In genomic region chrX:24760601-24761000, GRCh38 we compare ENCODE assay signal across 18 cellular contexts.
A peak's percentile ranks its signal among the peaks of the same experiment; 100 is the strongest.
DNase-seq lines count a peak whose midpoint lies in the region; ATAC-seq, FAIRE-seq and TF ChIP-seq lines count a peak whose summit lies in the region.
"Had no signal": no experiment of that assay in that cellular context is flagged by ENCODE, and none has a peak within 500 bp of the region (broad histone marks: within the 10 kb centered on the region; RNA-seq: fewer than 3 reads in every experiment).

No MANE protein-coding gene starts in this region.

- no peaks in the 10 kb centered on the region for H3K36me3 ChIP-seq in uterus
- H3K36me3 ChIP-seq: right lobe of liver, SJSA1 had no signal

- peak; percentile 20 for DNase-seq in NCI-H2107 treated with DMSO at 0.1 percent for 48 hours (lab: John Stamatoyannopoulos, UW; ENCODE audit: unreplicated experiment)
- DNase-seq in NCI-H2107 (lab: John Stamatoyannopoulos, UW), result no peak
- DNase-seq in iris pigment epithelial cell (ENCODE audit: low read depth), result peak; percentile 63
- no peak for DNase-seq in uterus
- DNase-seq in NCI-H1105 treated with DMSO at 0.1 percent for 48 hours (lab: John Stamatoyannopoulos, UW), result no peak
- DNase-seq in frontal cortex (ENCODE audit: low spot score in 2 of 2), result no peak
- DNase-seq: DMS 273 treated with DMSO at 0.1 percent for 48 hours; endodermal cell; heart left ventricle; left cardiac atrium; MV-4-11; naive B cell; right lobe of liver; stimulated activated naive CD4-positive, alpha-beta T cell treated with Interleukin-2 at 50 U/mL for 16 hours had no signal

- TF ChIP-seq CTCF in uterus (IDR thresholded peaks at IDR 0.05), result no peak

- H3K9me3 ChIP-seq in uterus, result no peaks in the 10 kb centered on the region
- H3K9me3 ChIP-seq: heart left ventricle, right lobe of liver, SJSA1 had no signal

- intact Hi-C loops in uterus (cut with DNase I; ENCODE audit: low total_unique reads), result no loop called here

- ATAC-seq in SK-N-SH treated with all-trans-retinoic acid at 6 μM for 48 hours (peak; percentile 56), HG02642 (IDR thresholded peaks at IDR 0.05; ENCODE audit: poor library complexity, unreplicated experiment) (no peak)
- ATAC-seq: left cardiac atrium, right lobe of liver had no signal

- TF ChIP-seq POLR2A in uterus (IDR thresholded peaks at IDR 0.05), result no peak

- H3K4me3 ChIP-seq in uterus, result no peak overlapping the region
- H3K4me3 ChIP-seq: heart left ventricle, right lobe of liver, SJSA1 had no signal

- no peaks in the 10 kb centered on the region for H3K4me1 ChIP-seq in uterus
- H3K4me1 ChIP-seq: right lobe of liver, SJSA1 had no signal

- FAIRE-seq in frontal cortex (lab: Jason Lieb, UNC), result no peak

- no peak overlapping the region for H3K27ac ChIP-seq in uterus
- H3K27ac ChIP-seq: 22Rv1, heart left ventricle, right lobe of liver, SJSA1 had no signal

- no peaks in the 10 kb centered on the region for H3K27me3 ChIP-seq in uterus
- H3K27me3 ChIP-seq: heart left ventricle, SJSA1 had no signal

TF ChIP-seq in SK-N-SH treated with all-trans-retinoic acid at 6 μM for 48 hours, 23 proteins besides CTCF, POLR2A, EP300 and RAD21:
- 0 out of 2 replicates have a peak, but pooled peaks have one; percentile 52 for TF ChIP-seq TSHZ2 (CRISPR knock-in tag; IDR thresholded peaks at IDR 0.05)
- TF ChIP-seq, protein P1, sequence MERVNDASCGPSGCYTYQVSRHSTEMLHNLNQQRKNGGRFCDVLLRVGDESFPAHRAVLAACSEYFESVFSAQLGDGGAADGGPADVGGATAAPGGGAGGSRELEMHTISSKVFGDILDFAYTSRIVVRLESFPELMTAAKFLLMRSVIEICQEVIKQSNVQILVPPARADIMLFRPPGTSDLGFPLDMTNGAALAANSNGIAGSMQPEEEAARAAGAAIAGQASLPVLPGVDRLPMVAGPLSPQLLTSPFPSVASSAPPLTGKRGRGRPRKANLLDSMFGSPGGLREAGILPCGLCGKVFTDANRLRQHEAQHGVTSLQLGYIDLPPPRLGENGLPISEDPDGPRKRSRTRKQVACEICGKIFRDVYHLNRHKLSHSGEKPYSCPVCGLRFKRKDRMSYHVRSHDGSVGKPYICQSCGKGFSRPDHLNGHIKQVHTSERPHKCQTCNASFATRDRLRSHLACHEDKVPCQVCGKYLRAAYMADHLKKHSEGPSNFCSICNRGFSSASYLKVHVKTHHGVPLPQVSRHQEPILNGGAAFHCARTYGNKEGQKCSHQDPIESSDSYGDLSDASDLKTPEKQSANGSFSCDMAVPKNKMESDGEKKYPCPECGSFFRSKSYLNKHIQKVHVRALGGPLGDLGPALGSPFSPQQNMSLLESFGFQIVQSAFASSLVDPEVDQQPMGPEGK (CRISPR knock-in tag; IDR thresholded peaks at IDR 0.05; ENCODE audit: borderline replicate concordance), result no peak

Comparison
In these comparisons a context has a peak if more than half of its experiments do, and no peak if none do; other contexts are left out.
1. DNase-seq: peak in NCI-H2107 treated with DMSO at 0.1 percent for 48 hours (single experiment) and iris pigment epithelial cell (single experiment); none in NCI-H2107 (single experiment), uterus (0 of 2), NCI-H1105 treated with DMSO at 0.1 percent for 48 hours (single experiment) and frontal cortex (0 of 2).